Comparison of ENCODE assay signal across 19 cellular contexts in the genomic region with DNA sequence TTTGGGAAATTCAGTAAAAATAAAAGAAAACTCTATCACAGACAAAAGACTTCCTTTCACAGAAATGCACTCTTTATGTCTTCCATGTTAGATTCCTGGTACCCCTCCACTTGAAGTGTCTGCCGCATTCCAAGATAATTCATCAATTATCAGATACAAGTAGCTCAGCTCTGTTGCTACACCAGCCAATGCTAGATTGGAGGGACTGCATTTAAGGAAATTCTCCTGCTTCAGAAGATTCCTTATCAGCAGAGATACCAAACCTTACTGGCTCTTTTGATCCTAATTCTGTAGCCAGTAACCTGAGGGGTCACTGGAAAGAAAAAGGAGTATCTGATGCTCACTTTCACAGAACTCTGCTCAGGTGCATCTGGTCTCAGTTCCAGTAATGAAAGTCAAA.
DNase-seq lines count a peak whose midpoint lies in the region; ATAC-seq, FAIRE-seq and TF ChIP-seq lines count a peak whose summit lies in the region.
"Had no signal": no experiment of that assay in that cellular context is flagged by ENCODE, and none has a peak within 500 bp of the region (broad histone marks: within the 10 kb centered on the region; RNA-seq: fewer than 3 reads in every experiment).

No MANE protein-coding gene starts in this region.

- H3K79me2 ChIP-seq in GM23248 (ENCODE audit: insufficient read depth): peaks cover 68% of the 10 kb centered on the region

- peak overlapping the region; percentile 86 for H3K27ac ChIP-seq in GM23248
- peak overlapping the region; percentile 43 for H3K27ac ChIP-seq in mesodermal cell (ENCODE audit: low read depth, low read length, severe bottlenecking)
- H3K27ac ChIP-seq in pancreas: peak overlapping the region in 3 of 4 donors; percentile 0 to 34 (median 15)

- H3K4me3 ChIP-seq in GM23248 (no peak overlapping the region), mesodermal cell (ENCODE audit: extremely low read depth, insufficient read depth, low read length, poor library complexity, severe bottlenecking) (no peak overlapping the region), pancreas (no peak overlapping the region)
- H3K4me3 ChIP-seq: HAP-1 had no signal

- H3K9me3 ChIP-seq in GM23248 (ENCODE audit: low read depth): no peaks in the 10 kb centered on the region
- H3K9me3 ChIP-seq in mesodermal cell (ENCODE audit: control insufficient read depth, low read length): no peaks in the 10 kb centered on the region
- no peaks in the 10 kb centered on the region for H3K9me3 ChIP-seq in pancreas
- H3K9me3 ChIP-seq: BE2C, Caco-2, HAP-1 had no signal

- WGBS in GM23248 (ENCODE audit: low coverage in 1 of 2, low lambda C conversion rate in 2 of 2, missing lambda C conversion rate in 2 of 2), 2 experiments: 92 to 100% methylated on average over 1 of the region's 1 CpG
- 57 to 73% methylated on average over 1 of the region's 1 CpG for WGBS in mesodermal cell (ENCODE audit: insufficient coverage in 2 of 2), 2 experiments
- WGBS in pancreas, 2 donors: 93 to 97% methylated on average over 1 of the region's 1 CpG

- peaks cover 86% of the 10 kb centered on the region for H3F3A ChIP-seq in GM23248 (ENCODE audit: insufficient read depth)

- H4K20me1 ChIP-seq in GM23248 (ENCODE audit: insufficient read depth): no peaks in the 10 kb centered on the region

- in situ Hi-C loops in GM23248 (cut with MboI): no loop called here

- ATAC-seq in pancreas (no peak), Right ventricle myocardium inferior (no peak)
- ATAC-seq: HepG2 had no signal

- peak overlapping the region; percentile 62 for H3K27ac Mint-ChIP-seq in chondrocyte (ENCODE audit: unreplicated experiment)
- H3K27ac Mint-ChIP-seq: CD14-positive monocyte; CD8-positive, alpha-beta memory T cell had no signal

- peaks cover 3% of the 10 kb centered on the region for H3K36me3 Mint-ChIP-seq in chondrocyte (ENCODE audit: low read depth)
- H3K36me3 Mint-ChIP-seq: CD14-positive monocyte had no signal

- no peak overlapping the region for H3K4me3 Mint-ChIP-seq in chondrocyte (ENCODE audit: unreplicated experiment)
- H3K4me3 Mint-ChIP-seq: CD14-positive monocyte; CD8-positive, alpha-beta memory T cell had no signal

- no peak overlapping the region for H2AFZ ChIP-seq in GM23248

- H3K27me3 ChIP-seq in GM23248 (replicated peaks; ENCODE audit: insufficient read depth): no peaks in the 10 kb centered on the region
- no peaks in the 10 kb centered on the region for H3K27me3 ChIP-seq in pancreas
- H3K27me3 ChIP-seq: BE2C had no signal

- TF ChIP-seq CTCF in chondrocyte (IDR thresholded peaks at IDR 0.05): no peak
- no peak for TF ChIP-seq CTCF in pancreas (IDR thresholded peaks at IDR 0.05)

- H3K4me1 Mint-ChIP-seq in chondrocyte (ENCODE audit: low read depth): peaks cover 93% of the 10 kb centered on the region
- H3K4me1 Mint-ChIP-seq: CD14-positive monocyte; CD8-positive, alpha-beta memory T cell had no signal

- DNase-seq in GM23248 (no peak), chondrocyte (ENCODE audit: low spot score) (no peak), pancreas (no peak), SIG-M5 (lab: John Stamatoyannopoulos, UW) (no peak), SHP77 treated with DMSO at 0.1 percent for 48 hours (lab: John Stamatoyannopoulos, UW) (no peak), Right ventricle myocardium inferior (ENCODE audit: missing footprints) (no peak)
- DNase-seq: BE2C; Caco-2; CD8-positive, alpha-beta memory T cell; DMS53; GF-D8; GOT3 had no signal

- H3K27me3 Mint-ChIP-seq in chondrocyte (ENCODE audit: low read depth): no peaks in the 10 kb centered on the region

- no peaks in the 10 kb centered on the region for H3K9me3 Mint-ChIP-seq in chondrocyte (ENCODE audit: low read depth)
- H3K9me3 Mint-ChIP-seq: CD14-positive monocyte; CD8-positive, alpha-beta memory T cell had no signal

- FAIRE-seq in pancreas (lab: Jason Lieb, UNC): no peak
- FAIRE-seq: A204.1, GM18507, HepG2, HTR-8/SVneo had no signal

- intact Hi-C loops in pancreas (cut with DNase I) (loop anchor here in 1 of 3 donors (10.0 kb wide), 1 partner anchor 116 kb away; a partner anchor contains a TSS), Right ventricle myocardium inferior (cut with DNase I) (no loop called here)

- no peak overlapping the region for H3K4me2 ChIP-seq in GM23248 (ENCODE audit: unreplicated experiment)

- H3K36me3 ChIP-seq in GM23248 (ENCODE audit: low read depth) (0 out of 2 replicates have a peak, but pooled peaks cover 9% of the 10 kb centered on the region), mesodermal cell (ENCODE audit: control insufficient read depth, insufficient read depth, low read length) (peaks cover 43% of the 10 kb centered on the region), pancreas (peaks cover 0 to 6% (median 0%) of the 10 kb centered on the region in 3 donors)
- H3K36me3 ChIP-seq: BE2C had no signal

- no peaks in the 10 kb centered on the region for H3K9me2 ChIP-seq in GM23248 (ENCODE audit: insufficient read depth)

- H3K4me1 ChIP-seq in GM23248 (ENCODE audit: insufficient read depth) (peaks cover 90% of the 10 kb centered on the region), mesodermal cell (ENCODE audit: control insufficient read depth, insufficient read depth, low read length, poor library complexity, severe bottlenecking) (peaks cover 74% of the 10 kb centered on the region), pancreas (peaks cover 5 to 20% (median 11%) of the 10 kb centered on the region in 3 donors)

- H3K9ac ChIP-seq in GM23248: no peak overlapping the region

Comparison
In these comparisons a context has a peak if more than half of its experiments do, and no peak if none do; other contexts are left out.
1. H3K27ac ChIP-seq: peak in every context shown above with its lines; median percentile 86 in GM23248; 43 in mesodermal cell; 15 in pancreas.